In the genomic region with DNA sequence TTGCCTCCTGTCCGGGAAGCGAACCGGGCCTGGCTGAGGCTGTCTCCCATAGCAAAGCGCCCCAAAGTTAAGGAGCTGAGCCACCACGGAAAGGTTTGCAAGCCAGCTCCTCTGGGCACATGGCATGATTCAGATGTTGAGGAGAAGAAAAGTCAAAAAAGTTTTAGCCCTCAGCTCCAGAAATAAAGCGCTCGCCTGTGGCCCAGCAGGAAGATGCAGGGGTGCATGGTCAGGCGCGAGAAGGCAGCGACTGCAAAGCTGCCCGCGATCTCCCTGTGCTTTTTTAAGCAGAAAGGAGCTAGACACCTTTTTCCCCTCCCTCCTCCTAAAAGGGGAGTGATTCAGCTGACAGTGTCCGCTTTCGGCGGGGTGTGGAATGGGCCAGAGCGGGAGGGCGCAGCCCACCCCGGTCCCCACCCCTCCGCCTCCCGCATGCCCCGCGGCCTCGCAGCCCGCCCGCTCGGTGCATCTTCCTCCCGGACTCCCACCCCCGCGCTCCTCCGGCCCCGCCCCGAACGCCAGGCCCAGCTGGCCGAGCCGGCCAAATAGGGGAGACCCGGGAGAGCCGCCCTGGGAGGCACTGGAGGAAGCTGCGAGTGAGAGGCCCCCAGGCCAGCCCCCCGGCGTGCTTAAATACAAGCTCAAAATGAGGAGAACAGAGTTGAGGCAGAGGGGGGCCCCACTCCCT, we compare ENCODE assay signal across 8 cellular contexts. TPM values are rescaled to one million over a fixed set of nuclear protein-coding genes. Genes with fewer than 3 reads are reported as not detected.
A peak's percentile ranks its signal among the peaks of the same experiment; 100 is the strongest.
DNase-seq lines count a peak whose midpoint lies in the region; ATAC-seq and TF ChIP-seq lines count a peak whose summit lies in the region.

A gene with protein sequence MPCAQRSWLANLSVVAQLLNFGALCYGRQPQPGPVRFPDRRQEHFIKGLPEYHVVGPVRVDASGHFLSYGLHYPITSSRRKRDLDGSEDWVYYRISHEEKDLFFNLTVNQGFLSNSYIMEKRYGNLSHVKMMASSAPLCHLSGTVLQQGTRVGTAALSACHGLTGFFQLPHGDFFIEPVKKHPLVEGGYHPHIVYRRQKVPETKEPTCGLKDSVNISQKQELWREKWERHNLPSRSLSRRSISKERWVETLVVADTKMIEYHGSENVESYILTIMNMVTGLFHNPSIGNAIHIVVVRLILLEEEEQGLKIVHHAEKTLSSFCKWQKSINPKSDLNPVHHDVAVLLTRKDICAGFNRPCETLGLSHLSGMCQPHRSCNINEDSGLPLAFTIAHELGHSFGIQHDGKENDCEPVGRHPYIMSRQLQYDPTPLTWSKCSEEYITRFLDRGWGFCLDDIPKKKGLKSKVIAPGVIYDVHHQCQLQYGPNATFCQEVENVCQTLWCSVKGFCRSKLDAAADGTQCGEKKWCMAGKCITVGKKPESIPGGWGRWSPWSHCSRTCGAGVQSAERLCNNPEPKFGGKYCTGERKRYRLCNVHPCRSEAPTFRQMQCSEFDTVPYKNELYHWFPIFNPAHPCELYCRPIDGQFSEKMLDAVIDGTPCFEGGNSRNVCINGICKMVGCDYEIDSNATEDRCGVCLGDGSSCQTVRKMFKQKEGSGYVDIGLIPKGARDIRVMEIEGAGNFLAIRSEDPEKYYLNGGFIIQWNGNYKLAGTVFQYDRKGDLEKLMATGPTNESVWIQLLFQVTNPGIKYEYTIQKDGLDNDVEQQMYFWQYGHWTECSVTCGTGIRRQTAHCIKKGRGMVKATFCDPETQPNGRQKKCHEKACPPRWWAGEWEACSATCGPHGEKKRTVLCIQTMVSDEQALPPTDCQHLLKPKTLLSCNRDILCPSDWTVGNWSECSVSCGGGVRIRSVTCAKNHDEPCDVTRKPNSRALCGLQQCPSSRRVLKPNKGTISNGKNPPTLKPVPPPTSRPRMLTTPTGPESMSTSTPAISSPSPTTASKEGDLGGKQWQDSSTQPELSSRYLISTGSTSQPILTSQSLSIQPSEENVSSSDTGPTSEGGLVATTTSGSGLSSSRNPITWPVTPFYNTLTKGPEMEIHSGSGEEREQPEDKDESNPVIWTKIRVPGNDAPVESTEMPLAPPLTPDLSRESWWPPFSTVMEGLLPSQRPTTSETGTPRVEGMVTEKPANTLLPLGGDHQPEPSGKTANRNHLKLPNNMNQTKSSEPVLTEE (N-terminal part only) (minus strand): TSS at position 260 of the 688 bp plus-strand sequence. CDS start 134 bp downstream, at position 126.

- H3K9ac ChIP-seq in adipocyte (ENCODE audit: low read length), result peak within 1 kb of the TSS; percentile 89
- peak within 1 kb of the TSS; percentile 28 for H3K9ac ChIP-seq in iPS-15b (ENCODE audit: low read depth, low read length)

- H3K27me3 ChIP-seq in adipocyte (replicated peaks; ENCODE audit: control insufficient read depth, insufficient read depth, low read length) (no peaks in the 10 kb centered on the region), iPS-15b (ENCODE audit: control insufficient read depth, insufficient read depth, low read length) (peaks cover 11% of the 10 kb centered on the region), spleen (replicated peaks in 1 of 7) (peaks cover 0 to 52% (median 12%) of the 10 kb centered on the region in 7 donors)

- no peaks in the 10 kb centered on the region for H3K36me3 Mint-ChIP-seq in activated CD4-positive, alpha-beta T cell treated with anti-CD3 and anti-CD28 coated beads, Interleukin-2, amount 10 ng/mL, durations not matched to agents 24 days and 14 days (ENCODE audit: low read depth)

- peaks cover 5% of the 10 kb centered on the region for H3K4me1 Mint-ChIP-seq in activated CD4-positive, alpha-beta T cell treated with anti-CD3 and anti-CD28 coated beads, Interleukin-2, amount 10 ng/mL, durations not matched to agents 24 days and 14 days

- H3K27ac Mint-ChIP-seq in activated CD4-positive, alpha-beta T cell treated with anti-CD3 and anti-CD28 coated beads, Interleukin-2, amount 10 ng/mL, durations not matched to agents 24 days and 14 days, result no peak within 1 kb of the TSS

- H3K27me3 Mint-ChIP-seq in activated CD4-positive, alpha-beta T cell treated with anti-CD3 and anti-CD28 coated beads, Interleukin-2, amount 10 ng/mL, durations not matched to agents 24 days and 14 days, result peaks cover 59% of the 10 kb centered on the region

- H3K4me1 ChIP-seq in adipocyte (ENCODE audit: control insufficient read depth, insufficient read depth, low read length) (peaks cover 64% of the 10 kb centered on the region), iPS-15b (ENCODE audit: control insufficient read depth, insufficient read depth, low read length) (peaks cover 20% of the 10 kb centered on the region), spleen (peaks cover 0 to 27% (median 15%) of the 10 kb centered on the region in 6 donors)

- peak within 1 kb of the TSS in 1 of 8 donors; percentile 30 for H3K27ac ChIP-seq in spleen

- H3K4me3 ChIP-seq in adipocyte (ENCODE audit: low read length), result peak within 1 kb of the TSS; percentile 89
- peak within 1 kb of the TSS; percentile 70 for H3K4me3 ChIP-seq in iPS-15b (ENCODE audit: low read depth, low read length)
- peak within 1 kb of the TSS; percentile 14 to 64 (median 32) for H3K4me3 ChIP-seq in spleen

- H3K36me3 ChIP-seq in adipocyte (ENCODE audit: control insufficient read depth, insufficient read depth, low read length, severe bottlenecking) (no peaks in the 10 kb centered on the region), iPS-15b (ENCODE audit: control insufficient read depth, insufficient read depth, low read length) (no peaks in the 10 kb centered on the region), spleen (no peaks in the 10 kb centered on the region)

- H3K9me3 Mint-ChIP-seq in activated CD4-positive, alpha-beta T cell treated with anti-CD3 and anti-CD28 coated beads, Interleukin-2, amount 10 ng/mL, durations not matched to agents 24 days and 14 days, result peaks cover 5% of the 10 kb centered on the region

- ATAC-seq in HG03175 (IDR thresholded peaks at IDR 0.05; ENCODE audit: unreplicated experiment), result no peak

- no peak for TF ChIP-seq POLR2A in spleen (IDR thresholded peaks at IDR 0.05)

- peak; percentile 18 for DNase-seq in NCI-H146 (lab: John Stamatoyannopoulos, UW)
- no peak for DNase-seq in NCI-H146 treated with DMSO at 0.1 percent for 48 hours (lab: John Stamatoyannopoulos, UW; ENCODE audit: unreplicated experiment)
- peak; percentile 84 for DNase-seq in adipocyte (ENCODE audit: low read depth)
- DNase-seq in spleen, result no peak
- no peak for DNase-seq in activated CD4-positive, alpha-beta T cell treated with anti-CD3 and anti-CD28 coated beads, Interleukin-2, amount 10 ng/mL, durations not matched to agents 24 days and 14 days
- DNase-seq in stimulated activated CD4-positive, alpha-beta T cell treated with anti-CD3 and anti-CD28 coated beads, Interleukin-4, amount 100 ng/mL, for 1 hour, result no peak

- intact Hi-C loops in spleen (cut with DNase I; ENCODE audit: low total_unique reads), result no loop called here
- intact Hi-C loops in activated CD4-positive, alpha-beta T cell treated with anti-CD3 and anti-CD28 coated beads, Interleukin-2, amount 10 ng/mL, durations not matched to agents 24 days and 14 days (cut with micrococcal nuclease), result no loop called here

- no peak for TF ChIP-seq CTCF in spleen (IDR thresholded peaks at IDR 0.05 in 8 of 11, conservative IDR thresholded peaks at IDR 0.05 in 3 of 11)

- WGBS in spleen, 5 donors, result 2 to 5% (median 4%) methylated on average over 15 to 40 of the region's 40 CpGs

- H3K9me3 ChIP-seq in adipocyte (ENCODE audit: control insufficient read depth, low read length), result no peaks in the 10 kb centered on the region
- no peaks in the 10 kb centered on the region for H3K9me3 ChIP-seq in iPS-15b (ENCODE audit: control insufficient read depth, insufficient read depth, low read length)
- no peaks in the 10 kb centered on the region for H3K9me3 ChIP-seq in spleen

- H3K4me3 Mint-ChIP-seq in activated CD4-positive, alpha-beta T cell treated with anti-CD3 and anti-CD28 coated beads, Interleukin-2, amount 10 ng/mL, durations not matched to agents 24 days and 14 days, result no peak within 1 kb of the TSS

RNA-seq across cellular contexts. Expression of the gene that starts here (rescaled TPM):
- 1 to 10 TPM; 1.1 to 4.3 (median 1.4) TPM for total RNA-seq in spleen
- under 1 TPM; 0.07 to 0.22 (median 0.17) TPM for polyA plus RNA-seq in spleen
- total RNA-seq in activated CD4-positive, alpha-beta T cell treated with anti-CD3 and anti-CD28 coated beads, Interleukin-2, amount 10 ng/mL, durations not matched to agents 24 days and 14 days, result not detected in 2 replicates

Comparison
In these comparisons a context has a peak if more than half of its experiments do, and no peak if none do; other contexts are left out.
1. DNase-seq: peak in NCI-H146 (single experiment) and adipocyte (single experiment); none in NCI-H146 treated with DMSO at 0.1 percent for 48 hours (single experiment), spleen (single experiment), activated CD4-positive, alpha-beta T cell treated with anti-CD3 and anti-CD28 coated beads, Interleukin-2, amount 10 ng/mL, durations not matched to agents 24 days and 14 days (single experiment) and stimulated activated CD4-positive, alpha-beta T cell treated with anti-CD3 and anti-CD28 coated beads, Interleukin-4, amount 100 ng/mL, for 1 hour (single experiment).
2. H3K4me3 ChIP-seq: peak in every context shown above with its lines; median percentile 89 in adipocyte; 70 in iPS-15b; 32 in spleen.